Comparison of ENCODE assay signal across 23 cellular contexts in genomic region chr19:49400034-49400433, GRCh38. TPM values are rescaled to one million over a fixed set of nuclear protein-coding genes. Genes with fewer than 3 reads are reported as not detected.
A peak's percentile ranks its signal among the peaks of the same experiment; 100 is the strongest.
DNase-seq lines count a peak whose midpoint lies in the region; ATAC-seq, FAIRE-seq and TF ChIP-seq lines count a peak whose summit lies in the region.
"Had no signal": no experiment of that assay in that cellular context is flagged by ENCODE, and none has a peak within 500 bp of the region (broad histone marks: within the 10 kb centered on the region; RNA-seq: fewer than 3 reads in every experiment).

No MANE protein-coding gene starts in this region.

- H3K23ac ChIP-seq in IMR-90 (ENCODE audit: low read depth, low read length), result no peak overlapping the region
- no peak overlapping the region for H3K23ac ChIP-seq in H1 (ENCODE audit: insufficient read length)

- no peak overlapping the region for H2BK5ac ChIP-seq in IMR-90 (ENCODE audit: low read depth, low read length, poor library complexity, severe bottlenecking)
- H2BK5ac ChIP-seq in H1 (ENCODE audit: low read depth, low read length), result no peak overlapping the region

- no peak overlapping the region for H3K4ac ChIP-seq in IMR-90 (ENCODE audit: low read depth, low read length)
- no peak overlapping the region for H3K4ac ChIP-seq in H1 (replicated peaks; ENCODE audit: insufficient read length, low read depth, low read length)

- DNase-seq in EL, result peak; percentile 24
- DNase-seq in IMR-90, result peak; percentile 11
- DNase-seq in H1 (ENCODE audit: low read depth in 1 of 2, low spot score in 2 of 2), result no peak
- no peak for DNase-seq in left lung
- DNase-seq in NCI-H1417 treated with DMSO at 0.1 percent for 48 hours (lab: John Stamatoyannopoulos, UW), result no peak
- DNase-seq: NCI-H1105, NCI-H1694 treated with DMSO at 0.1 percent for 48 hours, NCI-H2107, NCI-H2227 treated with DMSO at 0.1 percent for 48 hours, NCI-H524, NCI-H82, OCI-M1, SHP77 had no signal

- no peaks in the 10 kb centered on the region for H3K79me2 ChIP-seq in H1 (ENCODE audit: control insufficient read depth in 1 of 2, insufficient read depth in 2 of 2, low read length in 2 of 2)

- H3K27me3 ChIP-seq in IMR-90 (ENCODE audit: control insufficient read depth, insufficient read depth, low read length) (peaks cover 49% of the 10 kb centered on the region), H1 (replicated peaks in 1 of 4; ENCODE audit: control insufficient read depth in 3 of 4, extremely low read depth in 1 of 4, insufficient read depth in 3 of 4, low read length in 3 of 4) (no peaks in the 10 kb centered on the region), left lung (no peaks in the 10 kb centered on the region)
- H3K27me3 ChIP-seq: BLaER1 had no signal

- CTCF ChIA-PET in IMR-90 (lab: Yijun Ruan, JAX) (interaction anchor here (0.6 kb wide), 1 partner anchor 45 kb away, joined by 3 read pairs; no protein-coding TSS in a partner anchor), H1 (lab: Charles Lee; ENCODE audit: partially characterized antibody) (no interaction called here)

- no peak overlapping the region for H3K14ac ChIP-seq in IMR-90 (replicated peaks; ENCODE audit: low read depth, low read length)
- no peak overlapping the region for H3K14ac ChIP-seq in H1 (ENCODE audit: insufficient read length)

- TF ChIP-seq POLR2A in IMR-90 (IDR thresholded peaks at IDR 0.05; ENCODE audit: low read depth, low read length) (no peak), H1 (IDR thresholded peaks at IDR 0.05; ENCODE audit: control extremely low read depth in 1 of 2, low read depth in 2 of 2, low read length in 2 of 2) (no peak)

- no peak overlapping the region for H2BK20ac ChIP-seq in IMR-90 (ENCODE audit: low read depth, low read length)
- H2BK20ac ChIP-seq in H1 (ENCODE audit: low read length), result no peak overlapping the region

- no peak overlapping the region for H2AK9ac ChIP-seq in IMR-90 (replicated peaks; ENCODE audit: low read depth, low read length, poor library complexity)

- no peak for TF ChIP-seq CTCF in IMR-90 (conservative IDR thresholded peaks at IDR 0.05; ENCODE audit: low read depth, low read length)
- no peak for TF ChIP-seq CTCF in H1 (IDR thresholded peaks at IDR 0.05; ENCODE audit: control extremely low read depth in 1 of 3, insufficient read depth in 1 of 3, low read depth in 1 of 3, low read length in 3 of 3)
- TF ChIP-seq CTCF in left lung (IDR thresholded peaks at IDR 0.05), result no peak

- H2BK120ac ChIP-seq in IMR-90 (ENCODE audit: low read depth, low read length) (no peak overlapping the region), H1 (replicated peaks; ENCODE audit: low read depth, low read length) (no peak overlapping the region)

- H2AK5ac ChIP-seq in IMR-90 (ENCODE audit: low read depth, low read length), result no peak overlapping the region
- H2AK5ac ChIP-seq in H1 (ENCODE audit: low read depth, low read length), result no peak overlapping the region

- H3K9me3 ChIP-seq in IMR-90 (ENCODE audit: control insufficient read depth, insufficient read depth, low read length), result no peaks in the 10 kb centered on the region
- H3K9me3 ChIP-seq in H1 (ENCODE audit: insufficient read depth in 2 of 2, low read depth in 1 of 2, low read length in 1 of 2), result no peaks in the 10 kb centered on the region
- H3K9me3 ChIP-seq in left lung, result no peaks in the 10 kb centered on the region
- H3K9me3 ChIP-seq: A549, BLaER1, HAP-1 had no signal

- H3K27ac ChIP-seq in IMR-90 (ENCODE audit: insufficient read depth, low read length) (no peak overlapping the region), H1 (ENCODE audit: low read depth, low read length) (no peak overlapping the region), left lung (no peak overlapping the region)
- H3K27ac ChIP-seq: A549, BLaER1, SK-N-MC had no signal

- no peaks in the 10 kb centered on the region for H4K20me1 ChIP-seq in IMR-90 (ENCODE audit: insufficient read depth, low read length)
- no peaks in the 10 kb centered on the region for H4K20me1 ChIP-seq in H1 (replicated peaks in 1 of 2; ENCODE audit: control insufficient read depth in 1 of 2, insufficient read depth in 2 of 2, low read length in 2 of 2)
- H4K20me1 ChIP-seq: BLaER1 had no signal

- H3K4me2 ChIP-seq in IMR-90 (ENCODE audit: low read depth, low read length), result no peak overlapping the region
- H3K4me2 ChIP-seq in H1 (ENCODE audit: insufficient read depth in 1 of 2, low read depth in 2 of 2, low read length in 2 of 2), result no peak overlapping the region
- H3K4me2 ChIP-seq: A549 had no signal

- H4K91ac ChIP-seq in IMR-90 (ENCODE audit: insufficient read depth, low read depth, low read length), result no peak overlapping the region
- H4K91ac ChIP-seq in H1 (replicated peaks; ENCODE audit: insufficient read length, low read length), result no peak overlapping the region

- H3K36me3 ChIP-seq in IMR-90 (ENCODE audit: control insufficient read depth, insufficient read depth, low read length) (no peaks in the 10 kb centered on the region), H1 (ENCODE audit: control insufficient read depth in 2 of 4, insufficient read depth in 4 of 4, low read length in 3 of 4) (no peaks in the 10 kb centered on the region), left lung (no peaks in the 10 kb centered on the region)
- H3K36me3 ChIP-seq: BLaER1, HAP-1 had no signal

- H2BK12ac ChIP-seq in H1 (ENCODE audit: low read depth, low read length), result no peak overlapping the region

- H3K56ac ChIP-seq in IMR-90 (ENCODE audit: extremely low read depth, insufficient read depth, low read length), result no peak overlapping the region
- no peak overlapping the region for H3K56ac ChIP-seq in H1 (replicated peaks; ENCODE audit: insufficient read length, low read depth, low read length)

- intact Hi-C loops in IMR-90 (cut with micrococcal nuclease) (no loop called here), left lung (cut with DNase I) (no loop called here)

- no peak overlapping the region for H2BK15ac ChIP-seq in IMR-90 (ENCODE audit: low read depth, low read length)
- no peak overlapping the region for H2BK15ac ChIP-seq in H1 (ENCODE audit: low read length)

- H3K79me1 ChIP-seq in IMR-90 (ENCODE audit: low read depth in 1 of 2, low read length in 2 of 2), result no peaks in the 10 kb centered on the region
- H3K79me1 ChIP-seq in H1 (ENCODE audit: low read depth, low read length), result no peaks in the 10 kb centered on the region

- no TSS peak for BruUV-seq in IMR-90 (replicated peaks; lab: Mats Ljungman, UMichigan)

- H3K9ac ChIP-seq in IMR-90 (ENCODE audit: low read depth, low read length) (no peak overlapping the region), H1 (replicated peaks in 1 of 4; ENCODE audit: extremely low read depth in 1 of 4, low read depth in 3 of 4, low read length in 3 of 4) (no peak overlapping the region)
- H3K9ac ChIP-seq: BLaER1 had no signal

- POLR2A ChIA-PET in IMR-90 (lab: Charles Lee; ENCODE audit: unreplicated experiment), result no interaction called here
- POLR2A ChIA-PET in H1 (lab: Charles Lee; ENCODE audit: partially characterized antibody), result interaction anchor here (1.0 kb wide), 1 partner anchor 21 kb away, joined by 3 read pairs; no protein-coding TSS in a partner anchor

- in situ Hi-C loops in IMR-90 (cut with MboI; ENCODE audit: low sequenced_read_pairs), result no loop called here

- TF ChIP-seq EP300 in H1 (IDR thresholded peaks at IDR 0.05; ENCODE audit: borderline replicate concordance in 1 of 2, low read depth in 2 of 2, low read length in 2 of 2), result no peak

- H3K9me1 ChIP-seq in IMR-90 (ENCODE audit: insufficient read depth, low read length), result no peaks in the 10 kb centered on the region

- H3K18ac ChIP-seq in IMR-90 (ENCODE audit: low read depth, low read length), result no peak overlapping the region
- no peak overlapping the region for H3K18ac ChIP-seq in H1 (ENCODE audit: extremely low read depth, low read length)

- H3K4me1 ChIP-seq in IMR-90 (ENCODE audit: control insufficient read depth, insufficient read depth, low read length), result peaks cover 6% of the 10 kb centered on the region; the same call in 1 of the 2 replicates
- H3K4me1 ChIP-seq in H1 (replicated peaks in 1 of 4; ENCODE audit: control insufficient read depth in 3 of 4, insufficient read depth in 4 of 4, low read length in 3 of 4), result peaks cover 5 to 32% (median 17%) of the 10 kb centered on the region in 4 experiments
- no peaks in the 10 kb centered on the region for H3K4me1 ChIP-seq in left lung
- H3K4me1 ChIP-seq: A549, HAP-1 had no signal

- H3K23me2 ChIP-seq in H1 (ENCODE audit: low read depth, low read length), result no peaks in the 10 kb centered on the region

- FAIRE-seq in H1 (lab: Jason Lieb, UNC), result no peak
- FAIRE-seq: A549 had no signal

- H4K5ac ChIP-seq in IMR-90 (ENCODE audit: low read depth, low read length), result no peak overlapping the region
- no peak overlapping the region for H4K5ac ChIP-seq in H1 (ENCODE audit: insufficient read length, low read depth, low read length)

- no peak overlapping the region for H4K8ac ChIP-seq in IMR-90 (ENCODE audit: low read depth in 2 of 2, low read length in 2 of 2)
- no peak overlapping the region for H4K8ac ChIP-seq in H1 (ENCODE audit: extremely low read depth, insufficient read depth, low read length)

- H2AFZ ChIP-seq in IMR-90 (replicated peaks; ENCODE audit: low read length, poor library complexity) (no peak overlapping the region), H1 (ENCODE audit: low read length) (no peak overlapping the region)

- TF ChIP-seq RAD21 in IMR-90 (IDR thresholded peaks at IDR 0.05; ENCODE audit: low read length) (no peak), H1 (IDR thresholded peaks at IDR 0.05 in 1 of 2, conservative IDR thresholded peaks at IDR 0.05 in 1 of 2; ENCODE audit: low read depth in 2 of 2, low read length in 2 of 2) (no peak)

- dilution Hi-C loops in IMR-90 (cut with HindIII; ENCODE audit: low sequenced_read_pairs, unreplicated experiment), result no loop called here

- H3K4me3 ChIP-seq in IMR-90 (ENCODE audit: insufficient read depth, low read depth, low read length) (no peak overlapping the region), H1 (ENCODE audit: extremely low read depth in 1 of 4, insufficient read depth in 2 of 4, low read depth in 3 of 4, low read length in 4 of 4) (no peak overlapping the region), left lung (no peak overlapping the region)
- H3K4me3 ChIP-seq: A549, BLaER1, HAP-1, SK-N-MC had no signal

- ATAC-seq in IMR-90 (ENCODE audit: low read depth) (no peak), left lung (peak; percentile 35), GM18520 (IDR thresholded peaks at IDR 0.05; ENCODE audit: unreplicated experiment) (no peak), HG03439 (IDR thresholded peaks at IDR 0.05; ENCODE audit: unreplicated experiment) (no peak), HG03135 (IDR thresholded peaks at IDR 0.05; ENCODE audit: unreplicated experiment) (no peak)
- ATAC-seq: A549 had no signal

- 35% methylated on average over 2 of the region's 7 CpGs; no CpG with 5 or more reads in 1 of the 2 experiments for WGBS in IMR-90 (ENCODE audit: extremely low coverage in 2 of 2, insufficient read length in 1 of 2), 2 experiments
- WGBS in H1 (ENCODE audit: extremely low coverage in 1 of 2, insufficient coverage in 1 of 2, insufficient read length in 1 of 2, insufficient replicate concordance in 2 of 2, low coverage in 1 of 2, low lambda C conversion rate in 2 of 2, missing lambda C conversion rate in 1 of 2), 2 experiments, result 96% methylated on average over 7 of the region's 7 CpGs; no CpG with 5 or more reads in 1 of the 2 experiments

RNA-seq across cellular contexts. Expression of gene KASH5, which starts 12.0 kb away (rescaled TPM):
- total RNA-seq in IMR-90 (2012; rRNA removed) (not detected in 2 replicates), left lung (1 to 10 TPM in 1 of 2 donors, under 1 TPM in 1; 0.84 to 3.6 TPM)
- polyA plus RNA-seq in IMR-90 (2012; rRNA removed) (not detected in 2 replicates), H1 (2011; rRNA removed) (0.05 and 0.28 TPM in 2 replicates)
- polyA plus RNA-seq in IMR-90 (2012; cell fraction: cytosol; rRNA removed), result not detected in 2 replicates
- 0.05 TPM in 1 of 2 replicates, not detected in the other for polyA plus RNA-seq in IMR-90 (2012; cell fraction: nucleus; rRNA removed; ENCODE audit: low replicate concordance)
- 0.19 and 0.57 TPM in 2 replicates for total RNA-seq in H1 (2021; fragmentation: NEBNext Ultra II Directional; extraction: Animal tissue kit (Norgen Biotek cat#: 25700))
- polyA plus RNA-seq in H1 (2011; cell fraction: cytosol; rRNA removed), result 0.21 TPM
- 0.76 TPM for polyA plus RNA-seq in H1 (2011; cell fraction: nucleus; rRNA removed)
- polyA plus RNA-seq in H1 (2012, experiment 1 of 2), result 0.12 to 0.42 TPM in 2 of 4 replicates, not detected in the others
- not detected for polyA plus RNA-seq in H1 (2012, experiment 2 of 2)
- 0.12 TPM for polyA plus RNA-seq in H1 (2013, experiment 1 of 2)
- 0.07 TPM for polyA plus RNA-seq in H1 (2013, experiment 2 of 2)
- 0.17 TPM in 1 of 2 replicates, not detected in the other for polyA minus RNA-seq in H1 (2011; rRNA and poly(A)+ RNA removed)
- not detected for polyA minus RNA-seq in H1 (2011; cell fraction: cytosol; rRNA and poly(A)+ RNA removed)
- polyA minus RNA-seq in H1 (2011; cell fraction: nucleus; rRNA and poly(A)+ RNA removed), result not detected
- total RNA-seq: M059J, RPMI7951 had no signal
- polyA plus RNA-seq: CD4-positive, alpha-beta memory T cell had no signal

RNA-seq across cellular contexts. Expression of gene PTH2, which starts 23.2 kb away (rescaled TPM):
- not detected in 2 replicates for total RNA-seq in IMR-90 (2012; rRNA removed)
- not detected in 2 replicates for polyA plus RNA-seq in IMR-90 (2012; rRNA removed)
- polyA plus RNA-seq in IMR-90 (2012; cell fraction: cytosol; rRNA removed), result not detected in 2 replicates
- not detected in 2 replicates for polyA plus RNA-seq in IMR-90 (2012; cell fraction: nucleus; rRNA removed; ENCODE audit: low replicate concordance)
- total RNA-seq in H1 (2021; fragmentation: NEBNext Ultra II Directional; extraction: Animal tissue kit (Norgen Biotek cat#: 25700)), result 0.82 TPM in 1 of 2 replicates, not detected in the other
- 0.50 TPM in 1 of 2 replicates, not detected in the other for polyA plus RNA-seq in H1 (2011; rRNA removed)
- 0.41 TPM for polyA plus RNA-seq in H1 (2011; cell fraction: cytosol; rRNA removed)
- 0.40 TPM for polyA plus RNA-seq in H1 (2011; cell fraction: nucleus; rRNA removed)
- 0.63 to 0.70 TPM in 2 of 4 replicates, not detected in the others for polyA plus RNA-seq in H1 (2012, experiment 1 of 2)
- polyA plus RNA-seq in H1 (2012, experiment 2 of 2), result not detected
- polyA plus RNA-seq in H1 (2013, experiment 1 of 2), result 0.81 TPM
- polyA plus RNA-seq in H1 (2013, experiment 2 of 2), result 0.83 TPM
- polyA minus RNA-seq in H1 (2011; rRNA and poly(A)+ RNA removed), result not detected in 2 replicates
- not detected for polyA minus RNA-seq in H1 (2011; cell fraction: cytosol; rRNA and poly(A)+ RNA removed)
- polyA minus RNA-seq in H1 (2011; cell fraction: nucleus; rRNA and poly(A)+ RNA removed), result not detected
- total RNA-seq in left lung, result not detected
- total RNA-seq: CD4-positive, alpha-beta memory T cell; M059J; RPMI7951 had no signal
- polyA plus RNA-seq: A549; CD4-positive, alpha-beta memory T cell had no signal

RNA-seq across cellular contexts. Expression of gene GFY, which starts 25.2 kb away (rescaled TPM):
- total RNA-seq in IMR-90 (2012; rRNA removed) (not detected in 2 replicates), left lung (not detected)
- polyA plus RNA-seq in IMR-90 (2012; rRNA removed) (not detected in 2 replicates), H1 (2011; rRNA removed) (0.68 and 1.2 TPM in 2 replicates)
- not detected in 2 replicates for polyA plus RNA-seq in IMR-90 (2012; cell fraction: cytosol; rRNA removed)
- not detected in 2 replicates for polyA plus RNA-seq in IMR-90 (2012; cell fraction: nucleus; rRNA removed; ENCODE audit: low replicate concordance)
- 0.93 and 1.1 TPM in 2 replicates for total RNA-seq in H1 (2021; fragmentation: NEBNext Ultra II Directional; extraction: Animal tissue kit (Norgen Biotek cat#: 25700))
- polyA plus RNA-seq in H1 (2011; cell fraction: cytosol; rRNA removed), result 0.47 TPM
- 1.5 TPM for polyA plus RNA-seq in H1 (2011; cell fraction: nucleus; rRNA removed)
- polyA plus RNA-seq in H1 (2012, experiment 1 of 2), result 1.2 to 2.3 TPM (median 1.7 TPM) in 4 replicates
- 1.1 TPM for polyA plus RNA-seq in H1 (2012, experiment 2 of 2)
- 3.5 TPM for polyA plus RNA-seq in H1 (2013, experiment 1 of 2)
- 2.8 TPM for polyA plus RNA-seq in H1 (2013, experiment 2 of 2)
- polyA minus RNA-seq in H1 (2011; rRNA and poly(A)+ RNA removed), result 0.19 TPM in 1 of 2 replicates, not detected in the other
- polyA minus RNA-seq in H1 (2011; cell fraction: cytosol; rRNA and poly(A)+ RNA removed), result not detected
- polyA minus RNA-seq in H1 (2011; cell fraction: nucleus; rRNA and poly(A)+ RNA removed), result 0.70 TPM
- total RNA-seq: CD4-positive, alpha-beta memory T cell; M059J; RPMI7951 had no signal
- polyA plus RNA-seq: CD4-positive, alpha-beta memory T cell had no signal

RNA-seq across cellular contexts. Expression of gene DKKL1, which starts 36.4 kb away (rescaled TPM):
- total RNA-seq in IMR-90 (2012; rRNA removed) (not detected in 2 replicates), left lung (1 to 10 TPM in 1 of 2 donors, not detected in 1; 1.0 TPM)
- polyA plus RNA-seq in IMR-90 (2012; rRNA removed) (0.67 TPM in 2 replicates), H1 (2011; rRNA removed) (5.9 and 6.8 TPM in 2 replicates)
- polyA plus RNA-seq in IMR-90 (2012; cell fraction: cytosol; rRNA removed), result 0.25 and 0.31 TPM in 2 replicates
- polyA plus RNA-seq in IMR-90 (2012; cell fraction: nucleus; rRNA removed; ENCODE audit: low replicate concordance), result 0.20 and 0.29 TPM in 2 replicates
- 2.6 and 3.1 TPM in 2 replicates for total RNA-seq in H1 (2021; fragmentation: NEBNext Ultra II Directional; extraction: Animal tissue kit (Norgen Biotek cat#: 25700))
- polyA plus RNA-seq in H1 (2011; cell fraction: cytosol; rRNA removed), result 4.6 TPM
- polyA plus RNA-seq in H1 (2011; cell fraction: nucleus; rRNA removed), result 5.8 TPM
- 1.4 to 4.0 TPM (median 3.3 TPM) in 4 replicates for polyA plus RNA-seq in H1 (2012, experiment 1 of 2)
- 3.4 TPM for polyA plus RNA-seq in H1 (2012, experiment 2 of 2)
- polyA plus RNA-seq in H1 (2013, experiment 1 of 2), result 5.0 TPM
- 4.3 TPM for polyA plus RNA-seq in H1 (2013, experiment 2 of 2)
- 1.0 and 2.1 TPM in 2 replicates for polyA minus RNA-seq in H1 (2011; rRNA and poly(A)+ RNA removed)
- 2.6 TPM for polyA minus RNA-seq in H1 (2011; cell fraction: cytosol; rRNA and poly(A)+ RNA removed)
- polyA minus RNA-seq in H1 (2011; cell fraction: nucleus; rRNA and poly(A)+ RNA removed), result 1.5 TPM
- total RNA-seq: CD4-positive, alpha-beta memory T cell; M059J had no signal
- polyA plus RNA-seq: CD4-positive, alpha-beta memory T cell had no signal

RNA-seq across cellular contexts. Expression of gene TEAD2, which starts 37.8 kb away (rescaled TPM):
- 30.8 and 31.7 TPM in 2 replicates for total RNA-seq in IMR-90 (2012; rRNA removed)
- 33.6 and 37.6 TPM in 2 replicates for polyA plus RNA-seq in IMR-90 (2012; rRNA removed)
- 30.8 and 35.5 TPM in 2 replicates for polyA plus RNA-seq in IMR-90 (2012; cell fraction: cytosol; rRNA removed)
- polyA plus RNA-seq in IMR-90 (2012; cell fraction: nucleus; rRNA removed; ENCODE audit: low replicate concordance), result 30.3 and 49.5 TPM in 2 replicates
- 146 and 156 TPM in 2 replicates for total RNA-seq in H1 (2021; fragmentation: NEBNext Ultra II Directional; extraction: Animal tissue kit (Norgen Biotek cat#: 25700))
- polyA plus RNA-seq in H1 (2011; rRNA removed), result 87.6 and 110 TPM in 2 replicates
- 76.8 TPM for polyA plus RNA-seq in H1 (2011; cell fraction: cytosol; rRNA removed)
- 113 TPM for polyA plus RNA-seq in H1 (2011; cell fraction: nucleus; rRNA removed)
- polyA plus RNA-seq in H1 (2012, experiment 1 of 2), result 111 to 130 TPM (median 124 TPM) in 4 replicates
- 176 TPM for polyA plus RNA-seq in H1 (2012, experiment 2 of 2)
- polyA plus RNA-seq in H1 (2013, experiment 1 of 2), result 139 TPM
- polyA plus RNA-seq in H1 (2013, experiment 2 of 2), result 138 TPM
- 97.0 and 101 TPM in 2 replicates for polyA minus RNA-seq in H1 (2011; rRNA and poly(A)+ RNA removed)
- 74.5 TPM for polyA minus RNA-seq in H1 (2011; cell fraction: cytosol; rRNA and poly(A)+ RNA removed)
- polyA minus RNA-seq in H1 (2011; cell fraction: nucleus; rRNA and poly(A)+ RNA removed), result 52.5 TPM
- total RNA-seq in left lung, result 10 to 100 TPM; 36.3 to 50.5 TPM
- total RNA-seq: CD4-positive, alpha-beta memory T cell had no signal
- polyA plus RNA-seq: CD4-positive, alpha-beta memory T cell had no signal

Comparison
In these comparisons a context has a peak if more than half of its experiments do, and no peak if none do; other contexts are left out.
1. DNase-seq: peak in EL (single experiment) and IMR-90 (single experiment); none in H1 (0 of 2), left lung (0 of 2) and NCI-H1417 treated with DMSO at 0.1 percent for 48 hours (single experiment).